In the genomic region with DNA sequence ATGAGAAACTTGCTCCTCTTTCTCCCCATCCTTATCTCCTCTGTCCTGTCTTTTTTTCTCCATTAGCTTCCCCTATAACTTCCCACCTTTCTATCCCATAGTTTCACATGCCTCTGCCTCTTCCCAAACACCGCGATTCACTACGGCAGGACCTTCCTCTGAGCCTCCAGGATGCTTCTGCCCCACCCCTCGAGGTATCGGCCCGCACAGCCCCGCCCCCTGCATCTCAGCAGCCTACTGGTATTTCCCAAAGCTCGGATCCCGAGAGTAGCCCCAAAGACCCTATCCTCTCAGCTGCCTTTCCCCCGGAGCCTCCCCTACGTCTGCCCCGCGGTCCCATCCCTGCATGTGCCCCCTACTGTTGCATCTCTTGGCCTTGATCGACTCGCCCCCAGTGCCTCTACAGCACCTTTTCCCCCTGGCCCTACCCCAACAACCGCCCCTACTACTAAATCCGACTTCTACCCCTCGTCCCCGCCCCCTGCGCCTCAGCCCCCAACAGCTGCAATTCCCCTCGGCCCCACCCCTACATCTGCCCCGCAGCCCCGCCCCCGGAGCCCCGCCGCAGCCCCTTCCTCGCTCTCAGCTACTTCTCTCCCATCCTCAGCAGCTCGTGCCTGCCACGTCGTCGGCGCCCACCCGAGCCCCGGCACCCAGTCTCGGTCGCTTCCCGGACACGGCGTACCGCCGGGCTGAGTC, we compare ENCODE assay signal across 8 cellular contexts. TPM values are rescaled to one million over a fixed set of nuclear protein-coding genes. Genes with fewer than 3 reads are reported as not detected.
A peak's percentile ranks its signal among the peaks of the same experiment; 100 is the strongest.
DNase-seq lines count a peak whose midpoint lies in the region; ATAC-seq lines count a peak whose summit lies in the region.

No MANE protein-coding gene starts in this region.

- DNase-seq in AG20443 (ENCODE audit: low spot score) (peak; percentile 75), NAMALWA (ENCODE audit: low spot score) (peak; percentile 84), dermis blood vessel endothelial cell (peak; percentile 40), lung microvascular endothelial cell (ENCODE audit: low read depth in 2 of 2) (peak; percentile 33 to 37)
- DNase-seq in activated CD4-positive, CD25-positive, alpha-beta regulatory T cell treated with anti-CD3 and anti-CD28 coated beads, Interleukin-2, amount 50 U/mL, for 16 hours (ENCODE audit: low read depth, low spot score), result peak; percentile 14
- DNase-seq in stimulated activated CD8-positive, alpha-beta memory T cell treated with anti-CD3 and anti-CD28 coated beads, Interleukin-4, amount 100 ng/mL, for 1 hour (ENCODE audit: low read depth in 2 of 2, low spot score in 1 of 2), result peak; percentile 31 to 43

- ATAC-seq in GM19372 (IDR thresholded peaks at IDR 0.05; ENCODE audit: low read depth, unreplicated experiment) (peak; percentile 22), HG03196 (IDR thresholded peaks at IDR 0.05; ENCODE audit: unreplicated experiment) (no peak)

RNA-seq across cellular contexts. Expression of a gene that starts 0.5 kb away (rescaled TPM):
- total RNA-seq in dermis blood vessel endothelial cell (6.1 and 10.7 TPM in 2 replicates), lung microvascular endothelial cell (4.1 and 4.8 TPM in 2 replicates)

RNA-seq across cellular contexts. Expression of a gene that starts 13.0 kb away (rescaled TPM):
- 2.4 TPM in 2 replicates for total RNA-seq in dermis blood vessel endothelial cell
- total RNA-seq in lung microvascular endothelial cell, result 2.4 and 3.1 TPM in 2 replicates

RNA-seq across cellular contexts. Expression of a gene that starts 27.3 kb away (rescaled TPM):
- total RNA-seq in dermis blood vessel endothelial cell (0.09 and 0.17 TPM in 2 replicates), lung microvascular endothelial cell (under 0.01 and 0.22 TPM in 2 replicates)

RNA-seq across cellular contexts. Expression of a gene that starts 34.4 kb away (rescaled TPM):
- total RNA-seq in dermis blood vessel endothelial cell (27.5 and 29.3 TPM in 2 replicates), lung microvascular endothelial cell (19.4 and 19.8 TPM in 2 replicates)

RNA-seq across cellular contexts. Expression of a gene that starts 34.5 kb away (rescaled TPM):
- total RNA-seq in dermis blood vessel endothelial cell (13.9 and 15.3 TPM in 2 replicates), lung microvascular endothelial cell (9.5 and 9.8 TPM in 2 replicates)

Comparison
In these comparisons a context has a peak if more than half of its experiments do, and no peak if none do; other contexts are left out.
1. DNase-seq: peak in every context shown above with its lines; median percentile 84 in NAMALWA; 75 in AG20443; 40 in dermis blood vessel endothelial cell; 37 in stimulated activated CD8-positive, alpha-beta memory T cell treated with anti-CD3 and anti-CD28 coated beads, Interleukin-4, amount 100 ng/mL, for 1 hour; 35 in lung microvascular endothelial cell; 14 in activated CD4-positive, CD25-positive, alpha-beta regulatory T cell treated with anti-CD3 and anti-CD28 coated beads, Interleukin-2, amount 50 U/mL, for 16 hours.